In genomic region chr5:114449836-114450515, GRCh38 we compare ENCODE assay signal across 8 cellular contexts.
A peak's percentile ranks its signal among the peaks of the same experiment; 100 is the strongest.
DNase-seq lines count a peak whose midpoint lies in the region; ATAC-seq and TF ChIP-seq lines count a peak whose summit lies in the region.

No MANE protein-coding gene starts in this region.

- TF ChIP-seq POLR2A in GM18505 (IDR thresholded peaks at IDR 0.05; ENCODE audit: borderline replicate concordance, extremely low read depth, insufficient read depth, insufficient read length) = no peak

- no peak for TF ChIP-seq CTCF in activated B cell treated with CpG ODN at 0.5 μM for 24 hours (IDR thresholded peaks at IDR 0.05)
- TF ChIP-seq CTCF in endothelial cell (IDR thresholded peaks at IDR 0.05; ENCODE audit: unreplicated experiment) = peak; percentile 65
- peak; percentile 27 for TF ChIP-seq CTCF in mucosa of descending colon (IDR thresholded peaks at IDR 0.05)

- H3K4me1 ChIP-seq in mucosa of descending colon (ENCODE audit: low read depth) = no peaks in the 10 kb centered on the region

- ATAC-seq in GM18505 (IDR thresholded peaks at IDR 0.05; ENCODE audit: unreplicated experiment) (peak; percentile 95), HG02840 (IDR thresholded peaks at IDR 0.05; ENCODE audit: low FRiP score, unreplicated experiment) (peak; percentile 97), activated B cell treated with CpG ODN at 0.5 μM for 24 hours (ENCODE audit: low read depth) (peak; percentile 94), mucosa of descending colon (peak; percentile 88)
- peak; percentile 95 for ATAC-seq in stimulated activated naive CD8-positive, alpha-beta T cell treated with anti-CD3 and anti-CD28 coated beads, Interleukin-15, amount 100 ng/mL, for 72 hours

- H3K4me3 Mint-ChIP-seq in activated B cell treated with CpG ODN at 0.5 μM for 24 hours = no peak overlapping the region
- H3K4me3 Mint-ChIP-seq in endothelial cell (ENCODE audit: unreplicated experiment) = no peak overlapping the region
- no peak overlapping the region for H3K4me3 Mint-ChIP-seq in stimulated activated naive CD8-positive, alpha-beta T cell treated with anti-CD3 and anti-CD28 coated beads, Interleukin-15, amount 100 ng/mL, for 72 hours

- no peak overlapping the region for H3K27ac Mint-ChIP-seq in activated B cell treated with CpG ODN at 0.5 μM for 24 hours
- no peak overlapping the region for H3K27ac Mint-ChIP-seq in endothelial cell (ENCODE audit: unreplicated experiment)
- no peak overlapping the region for H3K27ac Mint-ChIP-seq in stimulated activated naive CD8-positive, alpha-beta T cell treated with anti-CD3 and anti-CD28 coated beads, Interleukin-15, amount 100 ng/mL, for 72 hours

- H3K4me3 ChIP-seq in mucosa of descending colon = no peak overlapping the region

- CTCF ChIA-PET in activated B cell treated with CpG ODN at 0.5 μM for 24 hours (lab: Charles Lee) = interaction anchor here (0.7 to 5.2 kb wide), 16 partner anchors 10 to 1686 kb away, joined by 3 to 51 read pairs (median 3); no protein-coding TSS in a partner anchor

- H3K9me3 ChIP-seq in mucosa of descending colon = no peaks in the 10 kb centered on the region

- intact Hi-C loops in activated B cell treated with CpG ODN at 0.5 μM for 24 hours (cut with micrococcal nuclease) = loop anchor here (1.0 to 10.0 kb wide), 6 partner anchors 348 to 1455 kb away; no protein-coding TSS in a partner anchor
- intact Hi-C loops in mucosa of descending colon (cut with DNase I, micrococcal nuclease) = loop anchor here (5.0 to 10.0 kb wide), 3 partner anchors 345 to 775 kb away; no protein-coding TSS in a partner anchor

- no peaks in the 10 kb centered on the region for H3K36me3 ChIP-seq in mucosa of descending colon (ENCODE audit: low read depth)

- no peaks in the 10 kb centered on the region for H3K36me3 Mint-ChIP-seq in activated B cell treated with CpG ODN at 0.5 μM for 24 hours (ENCODE audit: low read depth)
- no peaks in the 10 kb centered on the region for H3K36me3 Mint-ChIP-seq in endothelial cell (ENCODE audit: low read depth, unreplicated experiment)

- DNase-seq in Ammon's horn (ENCODE audit: low spot score) (peak; percentile 90), NCI-H1105 treated with DMSO at 0.1 percent for 48 hours (lab: John Stamatoyannopoulos, UW) (peak; percentile 50), activated B cell treated with CpG ODN at 0.5 μM for 24 hours (peak; percentile 37), endothelial cell (ENCODE audit: low spot score) (peak; percentile 74), mucosa of descending colon (peak in 2 of 3 donors; percentile 74 to 76)
- peak; percentile 40 to 51 for DNase-seq in stimulated activated naive CD8-positive, alpha-beta T cell treated with anti-CD3 and anti-CD28 coated beads, Interleukin-15, amount 100 ng/mL, for 72 hours

- no peaks in the 10 kb centered on the region for H3K4me1 Mint-ChIP-seq in activated B cell treated with CpG ODN at 0.5 μM for 24 hours
- H3K4me1 Mint-ChIP-seq in endothelial cell (ENCODE audit: unreplicated experiment) = peaks cover 2% of the 10 kb centered on the region
- H3K4me1 Mint-ChIP-seq in stimulated activated naive CD8-positive, alpha-beta T cell treated with anti-CD3 and anti-CD28 coated beads, Interleukin-15, amount 100 ng/mL, for 72 hours = peaks cover 8% of the 10 kb centered on the region

- H3K9me3 Mint-ChIP-seq in activated B cell treated with CpG ODN at 0.5 μM for 24 hours = no peaks in the 10 kb centered on the region
- H3K9me3 Mint-ChIP-seq in endothelial cell (ENCODE audit: unreplicated experiment) = no peaks in the 10 kb centered on the region
- no peaks in the 10 kb centered on the region for H3K9me3 Mint-ChIP-seq in stimulated activated naive CD8-positive, alpha-beta T cell treated with anti-CD3 and anti-CD28 coated beads, Interleukin-15, amount 100 ng/mL, for 72 hours

- POLR2A ChIA-PET in activated B cell treated with CpG ODN at 0.5 μM for 24 hours (lab: Charles Lee) = no interaction called here

- H3K27me3 Mint-ChIP-seq in activated B cell treated with CpG ODN at 0.5 μM for 24 hours = peaks cover 3% of the 10 kb centered on the region
- no peaks in the 10 kb centered on the region for H3K27me3 Mint-ChIP-seq in endothelial cell (ENCODE audit: unreplicated experiment)
- H3K27me3 Mint-ChIP-seq in stimulated activated naive CD8-positive, alpha-beta T cell treated with anti-CD3 and anti-CD28 coated beads, Interleukin-15, amount 100 ng/mL, for 72 hours = peaks cover 16% of the 10 kb centered on the region

Comparison
In these comparisons a context has a peak if more than half of its experiments do, and no peak if none do; other contexts are left out.
1. DNase-seq: peak in every context shown above with its lines; median percentile 90 in Ammon's horn; 75 in mucosa of descending colon; 74 in endothelial cell; 50 in NCI-H1105 treated with DMSO at 0.1 percent for 48 hours; 46 in stimulated activated naive CD8-positive, alpha-beta T cell treated with anti-CD3 and anti-CD28 coated beads, Interleukin-15, amount 100 ng/mL, for 72 hours; 37 in activated B cell treated with CpG ODN at 0.5 μM for 24 hours.